20 cellular contexts compared by ENCODE assay signal in genomic region chr14:102417118-102417517, GRCh38.
"Had no signal": no experiment of that assay in that cellular context is flagged by ENCODE, and none has a peak within 500 bp of the region (broad histone marks: within the 10 kb centered on the region; RNA-seq: fewer than 3 reads in every experiment).

No MANE protein-coding gene starts in this region.

- H3K27ac Mint-ChIP-seq: activated B cell treated with CpG ODN at 0.5 μM for 24 hours; activated CD4-positive, alpha-beta memory T cell treated with anti-CD3 and anti-CD28 coated beads, Interleukin-2, amount 10 ng/mL, durations not matched to agents 7 days and 5 days; activated CD8-positive, alpha-beta memory T cell treated with anti-CD3 and anti-CD28 coated beads, Interleukin-2, amount 10 ng/mL, durations not matched to agents 7 days and 5 days; activated naive CD4-positive, alpha-beta T cell treated with anti-CD3 and anti-CD28 coated beads, Interleukin-2, amount 10 ng/mL, durations not matched to agents 7 days and 5 days; activated naive CD8-positive, alpha-beta T cell treated with anti-CD3 and anti-CD28 coated beads, Interleukin-2, amount 50 U/mL, for 24 hours had no signal

- H3K27me3 Mint-ChIP-seq: activated B cell treated with CpG ODN at 0.5 μM for 24 hours; activated CD4-positive, alpha-beta memory T cell treated with anti-CD3 and anti-CD28 coated beads, Interleukin-2, amount 10 ng/mL, durations not matched to agents 7 days and 5 days; activated CD8-positive, alpha-beta memory T cell treated with anti-CD3 and anti-CD28 coated beads, Interleukin-2, amount 10 ng/mL, durations not matched to agents 7 days and 5 days; activated naive CD4-positive, alpha-beta T cell treated with anti-CD3 and anti-CD28 coated beads, Interleukin-2, amount 10 ng/mL, durations not matched to agents 7 days and 5 days; activated naive CD8-positive, alpha-beta T cell treated with anti-CD3 and anti-CD28 coated beads, Interleukin-2, amount 50 U/mL, for 24 hours had no signal

- H3K4me3 Mint-ChIP-seq: activated B cell treated with CpG ODN at 0.5 μM for 24 hours; activated CD4-positive, alpha-beta memory T cell treated with anti-CD3 and anti-CD28 coated beads, Interleukin-2, amount 10 ng/mL, durations not matched to agents 7 days and 5 days; activated CD8-positive, alpha-beta memory T cell treated with anti-CD3 and anti-CD28 coated beads, Interleukin-2, amount 10 ng/mL, durations not matched to agents 7 days and 5 days; activated naive CD4-positive, alpha-beta T cell treated with anti-CD3 and anti-CD28 coated beads, Interleukin-2, amount 10 ng/mL, durations not matched to agents 7 days and 5 days; activated naive CD8-positive, alpha-beta T cell treated with anti-CD3 and anti-CD28 coated beads, Interleukin-2, amount 50 U/mL, for 24 hours had no signal

- H3K4me3 ChIP-seq: ascending aorta, breast epithelium, esophagus muscularis mucosa, heart right ventricle, left ventricle myocardium inferior, thyroid gland had no signal

- ATAC-seq: activated CD8-positive, alpha-beta memory T cell treated with anti-CD3 and anti-CD28 coated beads, Interleukin-2, amount 10 ng/mL, durations not matched to agents 7 days and 5 days; activated naive CD8-positive, alpha-beta T cell treated with anti-CD3 and anti-CD28 coated beads, Interleukin-2, amount 50 U/mL, for 24 hours had no signal

- FAIRE-seq: endothelial cell of umbilical vein had no signal

- H3K36me3 ChIP-seq: breast epithelium had no signal

- H3K4me1 ChIP-seq: ascending aorta, breast epithelium, heart right ventricle, left ventricle myocardium inferior, parathyroid adenoma, thyroid gland had no signal

- H3K4me1 Mint-ChIP-seq: activated B cell treated with CpG ODN at 0.5 μM for 24 hours; activated CD4-positive, alpha-beta memory T cell treated with anti-CD3 and anti-CD28 coated beads, Interleukin-2, amount 10 ng/mL, durations not matched to agents 7 days and 5 days; activated CD8-positive, alpha-beta memory T cell treated with anti-CD3 and anti-CD28 coated beads, Interleukin-2, amount 10 ng/mL, durations not matched to agents 7 days and 5 days; activated naive CD4-positive, alpha-beta T cell treated with anti-CD3 and anti-CD28 coated beads, Interleukin-2, amount 10 ng/mL, durations not matched to agents 7 days and 5 days; activated naive CD8-positive, alpha-beta T cell treated with anti-CD3 and anti-CD28 coated beads, Interleukin-2, amount 50 U/mL, for 24 hours had no signal

- H3K36me3 Mint-ChIP-seq: activated CD8-positive, alpha-beta memory T cell treated with anti-CD3 and anti-CD28 coated beads, Interleukin-2, amount 10 ng/mL, durations not matched to agents 7 days and 5 days; activated naive CD4-positive, alpha-beta T cell treated with anti-CD3 and anti-CD28 coated beads, Interleukin-2, amount 10 ng/mL, durations not matched to agents 7 days and 5 days had no signal

- H3K27ac ChIP-seq: ascending aorta, breast epithelium, esophagus muscularis mucosa, heart right ventricle, left ventricle myocardium inferior, parathyroid adenoma, thyroid gland had no signal

- H3K9me3 Mint-ChIP-seq: activated B cell treated with CpG ODN at 0.5 μM for 24 hours; activated CD4-positive, alpha-beta memory T cell treated with anti-CD3 and anti-CD28 coated beads, Interleukin-2, amount 10 ng/mL, durations not matched to agents 7 days and 5 days; activated naive CD4-positive, alpha-beta T cell treated with anti-CD3 and anti-CD28 coated beads, Interleukin-2, amount 10 ng/mL, durations not matched to agents 7 days and 5 days; activated naive CD8-positive, alpha-beta T cell treated with anti-CD3 and anti-CD28 coated beads, Interleukin-2, amount 50 U/mL, for 24 hours had no signal

- H3K27me3 ChIP-seq: ascending aorta, breast epithelium, esophagus muscularis mucosa, heart right ventricle, thyroid gland had no signal

- H3K9me3 ChIP-seq: ascending aorta, breast epithelium, esophagus muscularis mucosa, heart right ventricle, left ventricle myocardium inferior, thyroid gland had no signal

- H3K9ac ChIP-seq: parathyroid adenoma had no signal

- DNase-seq: activated B cell treated with CpG ODN at 0.5 μM for 24 hours; activated CD4-positive, alpha-beta memory T cell treated with anti-CD3 and anti-CD28 coated beads, Interleukin-2, amount 10 ng/mL, durations not matched to agents 7 days and 5 days; activated CD4-positive, alpha-beta T cell treated with anti-CD3 and anti-CD28 coated beads for 4 hours; activated CD8-positive, alpha-beta memory T cell treated with anti-CD3 and anti-CD28 coated beads, Interleukin-2, amount 10 ng/mL, durations not matched to agents 7 days and 5 days; activated effector memory CD4-positive, alpha-beta T cell treated with Interleukin-2 at 50 U/mL for 16 hours; activated naive CD4-positive, alpha-beta T cell treated with anti-CD3 and anti-CD28 coated beads, Interleukin-2, amount 10 ng/mL, durations not matched to agents 7 days and 5 days; activated naive CD8-positive, alpha-beta T cell treated with anti-CD3 and anti-CD28 coated beads, Interleukin-2, amount 50 U/mL, for 24 hours; activated T-cell treated with anti-CD3 and anti-CD28 coated beads, Interleukin-2, amount 50 U/mL, for 48 hours; cerebellar nuclear complex; effector CD8-positive, alpha-beta T cell; heart right ventricle; left ventricle myocardium inferior; mammary epithelial cell; retina; thyroid gland had no signal
